9 cellular contexts compared by ENCODE assay signal in the genomic region with DNA sequence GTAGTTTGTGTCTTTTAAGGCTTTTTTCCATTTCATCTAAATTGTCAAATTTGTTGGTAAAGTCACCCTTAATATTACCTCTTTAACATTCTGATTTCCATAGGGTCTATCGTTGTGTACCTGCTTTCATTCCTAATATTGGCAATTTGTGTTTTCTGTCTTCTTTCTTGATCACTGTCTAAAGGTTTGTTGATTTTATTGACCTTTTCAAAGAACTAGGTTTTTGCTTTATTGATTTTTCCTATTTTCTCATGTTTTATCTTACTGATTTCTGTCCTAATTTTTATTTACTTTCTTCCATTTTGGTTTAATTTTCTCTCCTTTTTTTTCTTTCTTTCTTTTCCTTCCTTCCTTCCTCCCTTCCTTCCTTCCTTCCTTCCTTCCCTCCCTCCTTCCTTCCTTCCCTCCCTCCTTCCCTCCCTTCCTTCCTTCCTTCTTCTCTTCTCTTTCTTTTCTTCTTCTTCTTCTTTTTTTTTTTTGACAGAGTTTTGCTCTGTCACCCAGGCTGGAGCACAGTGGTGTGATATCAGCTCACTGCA.
"Had no signal": no experiment of that assay in that cellular context is flagged by ENCODE, and none has a peak within 500 bp of the region (broad histone marks: within the 10 kb centered on the region; RNA-seq: fewer than 3 reads in every experiment).

No MANE protein-coding gene starts in this region.

- H3K9ac ChIP-seq: KMS-11 had no signal

- H3K4me2 ChIP-seq: GM23338, KMS-11 had no signal

- ATAC-seq: GM23338 had no signal

- H2AFZ ChIP-seq: GM23338 had no signal

- DNase-seq: H9, HCEC 1CT, IMR-90, KBM-7 had no signal

- H3K4me3 ChIP-seq: GM23338 had no signal

- H3K27ac ChIP-seq: HL-60, KMS-11 had no signal

- FAIRE-seq: H1, H54 had no signal
